Comparison of ENCODE assay signal across 1 cellular context in the genomic region with DNA sequence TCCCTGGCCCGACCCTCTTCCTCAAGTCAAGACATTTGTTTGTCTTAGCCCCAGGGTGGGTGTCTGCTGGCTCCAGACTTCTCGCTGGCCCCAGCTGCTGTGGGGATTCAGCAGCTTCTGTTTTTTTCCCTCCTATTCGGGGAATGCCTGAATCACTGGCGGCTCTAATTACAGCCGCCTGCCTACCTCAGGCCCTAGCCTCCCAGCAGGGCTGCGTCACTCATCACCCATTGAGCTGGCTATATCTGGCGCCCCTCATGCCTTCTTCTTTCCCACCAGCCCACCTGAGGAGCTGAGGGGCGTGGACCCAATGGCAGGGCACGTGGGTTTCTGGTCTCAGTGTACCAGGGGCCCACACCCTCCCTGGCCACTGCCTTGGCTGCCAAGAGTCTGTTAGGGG.
TF ChIP-seq lines count a peak whose summit lies in the region.

No MANE protein-coding gene starts in this region.

TF ChIP-seq in GM23338, 12 proteins besides CTCF, POLR2A, EP300 and RAD21 (continued from another document):
- TF ChIP-seq, protein P1, sequence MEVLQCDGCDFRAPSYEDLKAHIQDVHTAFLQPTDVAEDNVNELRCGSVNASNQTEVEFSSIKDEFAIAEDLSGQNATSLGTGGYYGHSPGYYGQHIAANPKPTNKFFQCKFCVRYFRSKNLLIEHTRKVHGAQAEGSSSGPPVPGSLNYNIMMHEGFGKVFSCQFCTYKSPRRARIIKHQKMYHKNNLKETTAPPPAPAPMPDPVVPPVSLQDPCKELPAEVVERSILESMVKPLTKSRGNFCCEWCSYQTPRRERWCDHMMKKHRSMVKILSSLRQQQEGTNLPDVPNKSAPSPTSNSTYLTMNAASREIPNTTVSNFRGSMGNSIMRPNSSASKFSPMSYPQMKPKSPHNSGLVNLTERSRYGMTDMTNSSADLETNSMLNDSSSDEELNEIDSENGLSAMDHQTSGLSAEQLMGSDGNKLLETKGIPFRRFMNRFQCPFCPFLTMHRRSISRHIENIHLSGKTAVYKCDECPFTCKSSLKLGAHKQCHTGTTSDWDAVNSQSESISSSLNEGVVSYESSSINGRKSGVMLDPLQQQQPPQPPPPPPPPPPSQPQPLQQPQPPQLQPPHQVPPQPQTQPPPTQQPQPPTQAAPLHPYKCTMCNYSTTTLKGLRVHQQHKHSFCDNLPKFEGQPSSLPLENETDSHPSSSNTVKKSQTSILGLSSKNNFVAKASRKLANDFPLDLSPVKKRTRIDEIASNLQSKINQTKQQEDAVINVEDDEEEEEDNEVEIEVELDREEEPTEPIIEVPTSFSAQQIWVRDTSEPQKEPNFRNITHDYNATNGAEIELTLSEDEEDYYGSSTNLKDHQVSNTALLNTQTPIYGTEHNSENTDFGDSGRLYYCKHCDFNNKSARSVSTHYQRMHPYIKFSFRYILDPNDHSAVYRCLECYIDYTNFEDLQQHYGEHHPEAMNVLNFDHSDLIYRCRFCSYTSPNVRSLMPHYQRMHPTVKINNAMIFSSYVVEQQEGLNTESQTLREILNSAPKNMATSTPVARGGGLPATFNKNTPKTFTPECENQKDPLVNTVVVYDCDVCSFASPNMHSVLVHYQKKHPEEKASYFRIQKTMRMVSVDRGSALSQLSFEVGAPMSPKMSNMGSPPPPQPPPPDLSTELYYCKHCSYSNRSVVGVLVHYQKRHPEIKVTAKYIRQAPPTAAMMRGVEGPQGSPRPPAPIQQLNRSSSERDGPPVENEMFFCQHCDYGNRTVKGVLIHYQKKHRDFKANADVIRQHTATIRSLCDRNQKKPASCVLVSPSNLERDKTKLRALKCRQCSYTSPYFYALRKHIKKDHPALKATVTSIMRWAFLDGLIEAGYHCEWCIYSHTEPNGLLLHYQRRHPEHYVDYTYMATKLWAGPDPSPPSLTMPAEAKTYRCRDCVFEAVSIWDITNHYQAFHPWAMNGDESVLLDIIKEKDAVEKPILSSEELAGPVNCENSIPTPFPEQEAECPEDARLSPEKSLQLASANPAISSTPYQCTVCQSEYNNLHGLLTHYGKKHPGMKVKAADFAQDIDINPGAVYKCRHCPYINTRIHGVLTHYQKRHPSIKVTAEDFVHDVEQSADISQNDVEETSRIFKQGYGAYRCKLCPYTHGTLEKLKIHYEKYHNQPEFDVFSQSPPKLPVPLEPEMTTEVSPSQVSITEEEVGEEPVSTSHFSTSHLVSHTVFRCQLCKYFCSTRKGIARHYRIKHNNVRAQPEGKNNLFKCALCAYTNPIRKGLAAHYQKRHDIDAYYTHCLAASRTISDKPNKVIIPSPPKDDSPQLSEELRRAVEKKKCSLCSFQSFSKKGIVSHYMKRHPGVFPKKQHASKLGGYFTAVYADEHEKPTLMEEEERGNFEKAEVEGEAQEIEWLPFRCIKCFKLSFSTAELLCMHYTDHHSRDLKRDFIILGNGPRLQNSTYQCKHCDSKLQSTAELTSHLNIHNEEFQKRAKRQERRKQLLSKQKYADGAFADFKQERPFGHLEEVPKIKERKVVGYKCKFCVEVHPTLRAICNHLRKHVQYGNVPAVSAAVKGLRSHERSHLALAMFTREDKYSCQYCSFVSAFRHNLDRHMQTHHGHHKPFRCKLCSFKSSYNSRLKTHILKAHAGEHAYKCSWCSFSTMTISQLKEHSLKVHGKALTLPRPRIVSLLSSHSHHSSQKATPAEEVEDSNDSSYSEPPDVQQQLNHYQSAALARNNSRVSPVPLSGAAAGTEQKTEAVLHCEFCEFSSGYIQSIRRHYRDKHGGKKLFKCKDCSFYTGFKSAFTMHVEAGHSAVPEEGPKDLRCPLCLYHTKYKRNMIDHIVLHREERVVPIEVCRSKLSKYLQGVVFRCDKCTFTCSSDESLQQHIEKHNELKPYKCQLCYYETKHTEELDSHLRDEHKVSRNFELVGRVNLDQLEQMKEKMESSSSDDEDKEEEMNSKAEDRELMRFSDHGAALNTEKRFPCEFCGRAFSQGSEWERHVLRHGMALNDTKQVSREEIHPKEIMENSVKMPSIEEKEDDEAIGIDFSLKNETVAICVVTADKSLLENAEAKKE (CRISPR knock-in tag; IDR thresholded peaks at IDR 0.05): no peak
TF ChIP-seq in GM23338: peak in this region for 0.
